ENCODE assay signal across 8 cellular contexts in genomic region chr16:68310441-68311315, GRCh38. TPM values are rescaled to one million over a fixed set of nuclear protein-coding genes. Genes with fewer than 3 reads are reported as not detected.
DNase-seq lines count a peak whose midpoint lies in the region; TF ChIP-seq lines count a peak whose summit lies in the region.

Gene PRMT7 (plus strand): TSS chr16:68311019. CDS start chr16:68315980, 4,961 bp downstream.
Gene SLC7A6OS (minus strand): TSS chr16:68310946. CDS start chr16:68310926, 20 bp downstream.

- no peak for TF ChIP-seq CTCF in HFF-Myc (IDR thresholded peaks at IDR 0.05; ENCODE audit: low read depth, low read length, missing control alignments)

- H2AFZ ChIP-seq in neuron (ENCODE audit: low read depth, low read length): peak within 1 kb of the TSS; percentile 72

- H3K36me3 ChIP-seq in SJSA1 (peaks cover 64% of the 10 kb centered on the region), neuron (ENCODE audit: insufficient read depth, low read length) (peaks cover 32% of the 10 kb centered on the region), subcutaneous abdominal adipose tissue (ENCODE audit: control insufficient read depth in 5 of 5, insufficient read depth in 5 of 5, low read length in 5 of 5) (peaks cover 9 to 37% (median 16%) of the 10 kb centered on the region in 5 donors)

- H3K4me3 ChIP-seq in HFF-Myc (replicated peaks; ENCODE audit: low read depth, low read length) (peak within 1 kb of the TSS; percentile 85), SJSA1 (peak within 1 kb of the TSS; percentile 87), neuron (ENCODE audit: low read length) (peak within 1 kb of the TSS; percentile 86), subcutaneous abdominal adipose tissue (ENCODE audit: low read depth in 1 of 5, low read length in 5 of 5) (peak within 1 kb of the TSS; percentile 91 to 99 (median 97))

- DNase-seq in GM04504 (ENCODE audit: low read depth): peak; percentile 68
- peak; percentile 71 for DNase-seq in HFF-Myc (ENCODE audit: extremely low read depth, low read depth)
- DNase-seq in MV-4-11 (lab: John Stamatoyannopoulos, UW): peak; percentile 91
- DNase-seq in SJSA1 (ENCODE audit: low read depth in 1 of 2, low spot score in 2 of 2): peak; percentile 87 to 89
- DNase-seq in activated naive CD4-positive, alpha-beta T cell (lab: John Stamatoyannopoulos, UW): peak; percentile 62 to 88 (median 80)
- peak; percentile 85 for DNase-seq in foreskin melanocyte

- H3K27ac ChIP-seq in SJSA1: peak within 1 kb of the TSS; percentile 10
- peak within 1 kb of the TSS; percentile 81 for H3K27ac ChIP-seq in subcutaneous abdominal adipose tissue (ENCODE audit: low read depth, low read length)

- H3K9me3 ChIP-seq in SJSA1 (replicated peaks): no peaks in the 10 kb centered on the region
- no peaks in the 10 kb centered on the region for H3K9me3 ChIP-seq in neuron (ENCODE audit: low read length)
- H3K9me3 ChIP-seq in subcutaneous abdominal adipose tissue (ENCODE audit: control insufficient read depth in 5 of 5, low read length in 5 of 5): no peaks in the 10 kb centered on the region

- H3K9ac ChIP-seq in subcutaneous abdominal adipose tissue (ENCODE audit: low read length in 5 of 5): peak within 1 kb of the TSS; percentile 86 to 99 (median 95)

- H3K4me1 ChIP-seq in SJSA1 (replicated peaks) (peaks cover 13% of the 10 kb centered on the region), neuron (ENCODE audit: insufficient read depth, low read length) (peaks cover 22% of the 10 kb centered on the region), subcutaneous abdominal adipose tissue (ENCODE audit: control insufficient read depth in 5 of 5, insufficient read depth in 5 of 5, low read length in 5 of 5) (peaks cover 7 to 38% (median 34%) of the 10 kb centered on the region in 5 donors)

- H3K27me3 ChIP-seq in SJSA1 (replicated peaks) (no peaks in the 10 kb centered on the region), neuron (ENCODE audit: insufficient read depth, low read length) (no peaks in the 10 kb centered on the region), subcutaneous abdominal adipose tissue (ENCODE audit: control insufficient read depth in 5 of 5, insufficient read depth in 4 of 5, low read length in 5 of 5) (no peaks in the 10 kb centered on the region)

RNA-seq across cellular contexts. Expression of gene PRMT7, which starts in this region (rescaled TPM):
- total RNA-seq in SJSA1 (2014; rRNA removed; shearing (Covaris generic)): 58.8 and 58.9 TPM in 2 replicates

RNA-seq across cellular contexts. Expression of gene SLC7A6OS, which starts in this region (rescaled TPM):
- total RNA-seq in SJSA1 (2014; rRNA removed; shearing (Covaris generic)): 15.6 and 19.1 TPM in 2 replicates

Comparison
In these comparisons a context has a peak if more than half of its experiments do, and no peak if none do; other contexts are left out.
1. Peak in every context shown above with its lines: DNase-seq, H3K4me3 ChIP-seq and H3K27ac ChIP-seq.